Comparison of ENCODE assay signal across 18 cellular contexts in genomic region chr3:195031574-195032003, GRCh38.
A peak's percentile ranks its signal among the peaks of the same experiment; 100 is the strongest.
DNase-seq lines count a peak whose midpoint lies in the region; ATAC-seq, FAIRE-seq and TF ChIP-seq lines count a peak whose summit lies in the region.
"Had no signal": no experiment of that assay in that cellular context is flagged by ENCODE, and none has a peak within 500 bp of the region (broad histone marks: within the 10 kb centered on the region; RNA-seq: fewer than 3 reads in every experiment).

No MANE protein-coding gene starts in this region.

- H3K4me3 ChIP-seq in HUES6 (ENCODE audit: low read depth, low read length) = no peak overlapping the region
- H3K4me3 ChIP-seq in SJSA1 = no peak overlapping the region
- H3K4me3 ChIP-seq in kidney (ENCODE audit: low read length in 2 of 2) = no peak overlapping the region
- H3K4me3 ChIP-seq in gastrocnemius medialis = no peak overlapping the region
- H3K4me3 ChIP-seq: BLaER1 treated with 17β-estradiol and CSF1 and Interleukin-3, amounts not matched to agents 10 nM and 100 nM; dorsolateral prefrontal cortex; mucosa of descending colon had no signal

- DNase-seq in SJSA1 (ENCODE audit: low read depth in 1 of 2, low spot score in 2 of 2) (no peak), kidney (no peak), gastrocnemius medialis (no peak), GM12892 (ENCODE audit: insufficient read length) (no peak), DMS 273 (lab: John Stamatoyannopoulos, UW; ENCODE audit: unreplicated experiment) (no peak)
- DNase-seq: activated CD8-positive, alpha-beta memory T cell treated with anti-CD3 and anti-CD28 coated beads, Interleukin-2, amount 50 U/mL, for 4 hours; activated naive CD4-positive, alpha-beta T cell treated with Interleukin-2 at 50 U/mL for 16 hours; dorsolateral prefrontal cortex; H9; mucosa of descending colon; occipital lobe; stimulated activated CD4-positive, alpha-beta T cell treated with anti-CD3 and anti-CD28 coated beads, Interleukin-12 subunit alpha, Interleukin-12 subunit beta, amount 100 ng/mL, for 4 hours; stimulated activated naive CD8-positive, alpha-beta T cell treated with anti-CD3 and anti-CD28 coated beads, Interleukin-15, amount 100 ng/mL, for 72 hours had no signal

- no peak for TF ChIP-seq POLR2A in gastrocnemius medialis (IDR thresholded peaks at IDR 0.05)
- TF ChIP-seq POLR2A in GM12892 (IDR thresholded peaks at IDR 0.05; ENCODE audit: low read depth, low read length) = no peak

- no peaks in the 10 kb centered on the region for H3K9me3 Mint-ChIP-seq in stimulated activated memory B cell treated with anti-CD40 and anti-IgM and Interleukin-4, amounts not matched to agents 10 μg/mL and 1 μg/mL and 100 μg/mL, for 72 hours
- H3K9me3 Mint-ChIP-seq: H9; stimulated activated naive CD8-positive, alpha-beta T cell treated with anti-CD3 and anti-CD28 coated beads, Interleukin-15, amount 100 ng/mL, for 72 hours; WTC11 had no signal

- in situ Hi-C loops in gastrocnemius medialis (cut with MboI; ENCODE audit: low sequenced_read_pairs in 4 of 4) = no loop called here

- H3K27ac ChIP-seq in HUES6 (ENCODE audit: low read depth, low read length) (peak overlapping the region; percentile 45; the same call in 1 of the 2 replicates), SJSA1 (peak overlapping the region; percentile 72), kidney (ENCODE audit: low read depth in 2 of 2, low read length in 2 of 2) (peak overlapping the region; percentile 11 to 55), gastrocnemius medialis (peak overlapping the region in 3 of 4 donors; percentile 54 to 67 (median 58))
- H3K27ac ChIP-seq: BLaER1 treated with 17β-estradiol and CSF1 and Interleukin-3, amounts not matched to agents 10 nM and 100 nM had no signal

- FAIRE-seq in kidney (lab: Jason Lieb, UNC) (no peak), GM12892 (lab: Jason Lieb, UNC) (no peak)

- ATAC-seq in gastrocnemius medialis (peak; percentile 20 to 51), GM18873 (IDR thresholded peaks at IDR 0.05; ENCODE audit: low FRiP score, unreplicated experiment) (no peak)
- no peak for ATAC-seq in stimulated activated memory B cell treated with anti-CD40 and anti-IgM and Interleukin-4, amounts not matched to agents 10 μg/mL and 1 μg/mL and 100 μg/mL, for 72 hours
- ATAC-seq: mucosa of descending colon; stimulated activated naive CD8-positive, alpha-beta T cell treated with anti-CD3 and anti-CD28 coated beads, Interleukin-15, amount 100 ng/mL, for 72 hours; WTC11 had no signal

- TF ChIP-seq CTCF in kidney (IDR thresholded peaks at IDR 0.05; ENCODE audit: borderline replicate concordance, extremely low read depth, insufficient read depth) (no peak), gastrocnemius medialis (IDR thresholded peaks at IDR 0.05 in 4 of 5, conservative IDR thresholded peaks at IDR 0.05 in 1 of 5) (no peak)

- peaks cover 14% of the 10 kb centered on the region for H3K4me1 Mint-ChIP-seq in stimulated activated memory B cell treated with anti-CD40 and anti-IgM and Interleukin-4, amounts not matched to agents 10 μg/mL and 1 μg/mL and 100 μg/mL, for 72 hours
- H3K4me1 Mint-ChIP-seq: stimulated activated naive CD8-positive, alpha-beta T cell treated with anti-CD3 and anti-CD28 coated beads, Interleukin-15, amount 100 ng/mL, for 72 hours had no signal

- H3K27me3 ChIP-seq in HUES6 (ENCODE audit: control insufficient read depth, insufficient read depth, low read length) = no peaks in the 10 kb centered on the region
- no peaks in the 10 kb centered on the region for H3K27me3 ChIP-seq in SJSA1 (replicated peaks)
- H3K27me3 ChIP-seq in gastrocnemius medialis = no peaks in the 10 kb centered on the region
- H3K27me3 ChIP-seq: BLaER1 treated with 17β-estradiol and CSF1 and Interleukin-3, amounts not matched to agents 10 nM and 100 nM; dorsolateral prefrontal cortex had no signal

- H3K9ac ChIP-seq in HUES6 (ENCODE audit: low read length) (peak overlapping the region; percentile 62), kidney (ENCODE audit: low read length in 2 of 2) (no peak overlapping the region)
- H3K9ac ChIP-seq: BLaER1 treated with 17β-estradiol and CSF1 and Interleukin-3, amounts not matched to agents 10 nM and 100 nM had no signal

- no peak overlapping the region for H3K4me3 Mint-ChIP-seq in stimulated activated memory B cell treated with anti-CD40 and anti-IgM and Interleukin-4, amounts not matched to agents 10 μg/mL and 1 μg/mL and 100 μg/mL, for 72 hours
- H3K4me3 Mint-ChIP-seq: H9; stimulated activated naive CD8-positive, alpha-beta T cell treated with anti-CD3 and anti-CD28 coated beads, Interleukin-15, amount 100 ng/mL, for 72 hours; WTC11 had no signal

- H3K36me3 Mint-ChIP-seq in stimulated activated memory B cell treated with anti-CD40 and anti-IgM and Interleukin-4, amounts not matched to agents 10 μg/mL and 1 μg/mL and 100 μg/mL, for 72 hours = no peaks in the 10 kb centered on the region
- H3K36me3 Mint-ChIP-seq: WTC11 had no signal

- no peaks in the 10 kb centered on the region for H3K36me3 ChIP-seq in HUES6 (ENCODE audit: control insufficient read depth, insufficient read depth, low read length)
- H3K36me3 ChIP-seq in SJSA1 = no peaks in the 10 kb centered on the region
- H3K36me3 ChIP-seq in kidney (ENCODE audit: control insufficient read depth in 1 of 2, insufficient read depth in 2 of 2, low read length in 2 of 2) = no peaks in the 10 kb centered on the region
- no peaks in the 10 kb centered on the region for H3K36me3 ChIP-seq in gastrocnemius medialis
- H3K36me3 ChIP-seq: BLaER1 treated with 17β-estradiol and CSF1 and Interleukin-3, amounts not matched to agents 10 nM and 100 nM had no signal

- H3K9me3 ChIP-seq in HUES6 (ENCODE audit: control insufficient read depth, insufficient read depth, low read depth, low read length) (no peaks in the 10 kb centered on the region), SJSA1 (replicated peaks) (no peaks in the 10 kb centered on the region), kidney (ENCODE audit: control insufficient read depth in 1 of 2, low read length in 2 of 2) (no peaks in the 10 kb centered on the region), gastrocnemius medialis (no peaks in the 10 kb centered on the region)
- H3K9me3 ChIP-seq: BLaER1 treated with 17β-estradiol and CSF1 and Interleukin-3, amounts not matched to agents 10 nM and 100 nM; mucosa of descending colon had no signal

- H3K27ac Mint-ChIP-seq in stimulated activated memory B cell treated with anti-CD40 and anti-IgM and Interleukin-4, amounts not matched to agents 10 μg/mL and 1 μg/mL and 100 μg/mL, for 72 hours = no peak overlapping the region
- H3K27ac Mint-ChIP-seq: stimulated activated naive CD8-positive, alpha-beta T cell treated with anti-CD3 and anti-CD28 coated beads, Interleukin-15, amount 100 ng/mL, for 72 hours; WTC11 had no signal

- no peaks in the 10 kb centered on the region for H3K27me3 Mint-ChIP-seq in stimulated activated memory B cell treated with anti-CD40 and anti-IgM and Interleukin-4, amounts not matched to agents 10 μg/mL and 1 μg/mL and 100 μg/mL, for 72 hours
- H3K27me3 Mint-ChIP-seq: stimulated activated naive CD8-positive, alpha-beta T cell treated with anti-CD3 and anti-CD28 coated beads, Interleukin-15, amount 100 ng/mL, for 72 hours had no signal

- intact Hi-C loops in kidney (cut with DNase I) = no loop called here
- intact Hi-C loops in gastrocnemius medialis (cut with DNase I; ENCODE audit: low total_unique reads) = no loop called here

- H3K4me1 ChIP-seq in HUES6 (ENCODE audit: control insufficient read depth, insufficient read depth, low read length) (peaks cover 63% of the 10 kb centered on the region), SJSA1 (replicated peaks) (peaks cover 19% of the 10 kb centered on the region), kidney (ENCODE audit: control insufficient read depth in 1 of 2, insufficient read depth in 1 of 2, low read depth in 1 of 2, low read length in 2 of 2) (peaks cover 8 to 9% of the 10 kb centered on the region in 2 donors), gastrocnemius medialis (peaks cover 0 to 3% of the 10 kb centered on the region in 2 donors)

Comparison
In these comparisons a context has a peak if more than half of its experiments do, and no peak if none do; other contexts are left out.
1. ATAC-seq: peak in gastrocnemius medialis (2 of 2); none in stimulated activated memory B cell treated with anti-CD40 and anti-IgM and Interleukin-4, amounts not matched to agents 10 μg/mL and 1 μg/mL and 100 μg/mL, for 72 hours (single experiment) and GM18873 (single experiment).
2. Peak in every context shown above with its lines, with median percentiles within 50 percentile points of each other: H3K27ac ChIP-seq.